ENCODE assay signal across 1 cellular context in the genomic region with DNA sequence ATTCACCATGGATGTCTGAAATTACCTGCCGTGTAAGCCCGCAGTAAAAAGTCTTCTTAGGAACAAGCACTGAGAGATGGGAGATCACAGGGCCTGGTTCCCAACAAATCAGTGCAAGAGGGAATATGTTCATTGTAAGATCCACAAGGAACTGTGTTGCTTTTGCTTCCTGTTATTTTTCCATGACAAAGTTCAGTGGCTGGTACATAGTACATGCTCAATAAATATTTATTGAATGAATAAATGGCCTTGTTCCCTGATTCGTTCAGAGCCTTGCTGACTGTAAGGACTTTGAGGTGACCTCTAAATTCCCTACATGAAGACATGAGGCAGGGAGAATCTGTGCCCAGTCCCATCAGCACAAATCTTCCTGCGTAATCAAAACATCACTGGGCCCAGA.
TF ChIP-seq lines count a peak whose summit lies in the region.

No MANE protein-coding gene starts in this region.

TF ChIP-seq in A549, 52 proteins besides CTCF, POLR2A, EP300 and RAD21 (continued from another document):
- TF ChIP-seq HMGXB4 (CRISPR knock-in tag; IDR thresholded peaks at IDR 0.05; ENCODE audit: borderline replicate concordance) (no peak), BHLHE40 (IDR thresholded peaks at IDR 0.05; ENCODE audit: low read depth, low read length) (no peak), MAFK (IDR thresholded peaks at IDR 0.05; ENCODE audit: partially characterized antibody) (no peak)
